1 cellular context compared by ENCODE assay signal in genomic region chr1:109808703-109809102, GRCh38.
TF ChIP-seq lines count a peak whose summit lies in the region.

No MANE protein-coding gene starts in this region.

TF ChIP-seq in K562, 482 proteins besides CTCF, POLR2A, EP300 and RAD21:
- no peak for TF ChIP-seq RUNX1 (IDR thresholded peaks at IDR 0.05; ENCODE audit: low read depth)
- TF ChIP-seq NFE2 (IDR thresholded peaks at IDR 0.05; ENCODE audit: low read depth): no peak
- no peak for TF ChIP-seq HCFC1 (IDR thresholded peaks at IDR 0.05; ENCODE audit: low read depth, low read length)
- TF ChIP-seq BACH1 (tag; IDR thresholded peaks at IDR 0.05): no peak
- TF ChIP-seq TARDBP (IDR thresholded peaks at IDR 0.05): no peak
- TF ChIP-seq GATAD2B (IDR thresholded peaks at IDR 0.05; ENCODE audit: borderline replicate concordance): no peak
- TF ChIP-seq ZNF253 (CRISPR knock-in tag; conservative IDR thresholded peaks at IDR 0.05): no peak
- no peak for TF ChIP-seq MAFK (IDR thresholded peaks at IDR 0.05; ENCODE audit: low read length)
- TF ChIP-seq NBN (IDR thresholded peaks at IDR 0.05; ENCODE audit: low read depth): no peak
- no peak for TF ChIP-seq ZNF707 (CRISPR knock-in tag; conservative IDR thresholded peaks at IDR 0.05)
- no peak for TF ChIP-seq ESRRB (CRISPR knock-in tag; IDR thresholded peaks at IDR 0.05; ENCODE audit: borderline replicate concordance)
- no peak for TF ChIP-seq CBX2 (IDR thresholded peaks at IDR 0.05; ENCODE audit: insufficient read depth, low read length, poor library complexity, severe bottlenecking)
- no peak for TF ChIP-seq MED1 (CRISPR knock-in tag; IDR thresholded peaks at IDR 0.05; ENCODE audit: borderline replicate concordance)
- TF ChIP-seq PML (IDR thresholded peaks at IDR 0.05; ENCODE audit: low read length): no peak
